In genomic region chr11:121367434-121367833, GRCh38 we compare ENCODE assay signal across 9 cellular contexts.
DNase-seq lines count a peak whose midpoint lies in the region; ATAC-seq and TF ChIP-seq lines count a peak whose summit lies in the region.
"Had no signal": no experiment of that assay in that cellular context is flagged by ENCODE, and none has a peak within 500 bp of the region (broad histone marks: within the 10 kb centered on the region; RNA-seq: fewer than 3 reads in every experiment).

No MANE protein-coding gene starts in this region.

- no peak overlapping the region for H2BK15ac ChIP-seq in mesenchymal stem cell (ENCODE audit: low read depth, poor library complexity, severe bottlenecking)

- no peak overlapping the region for H3K27ac Mint-ChIP-seq in activated CD8-positive, alpha-beta memory T cell treated with anti-CD3 and anti-CD28 coated beads, Interleukin-2, amount 10 ng/mL, durations not matched to agents 7 days and 5 days

- no peak overlapping the region for H3K9ac ChIP-seq in mesenchymal stem cell (ENCODE audit: low read length)

- 77% methylated on average over 4 of the region's 5 CpGs for WGBS in mesenchymal stem cell

- H4K8ac ChIP-seq in mesenchymal stem cell (ENCODE audit: low read length), result no peak overlapping the region

- H3K9me3 ChIP-seq in mesenchymal stem cell (ENCODE audit: control insufficient read depth, low read length) (no peaks in the 10 kb centered on the region), tibial artery (no peaks in the 10 kb centered on the region)
- H3K9me3 ChIP-seq: SJSA1 had no signal

- H2AK5ac ChIP-seq in mesenchymal stem cell (ENCODE audit: low read length, severe bottlenecking), result no peak overlapping the region

- H4K91ac ChIP-seq in mesenchymal stem cell (ENCODE audit: low read length), result no peak overlapping the region

- H3K18ac ChIP-seq in mesenchymal stem cell (ENCODE audit: low read depth in 1 of 2, low read length in 2 of 2), result no peak overlapping the region

- POLR2A ChIA-PET in HEK293T (lab: Yijun Ruan, JAX), result no interaction called here

- peak; percentile 86 for ATAC-seq in GM19438 (IDR thresholded peaks at IDR 0.05; ENCODE audit: low read depth, unreplicated experiment)
- ATAC-seq in HG03378 (IDR thresholded peaks at IDR 0.05; ENCODE audit: unreplicated experiment), result peak; percentile 90
- peak; percentile 66 for ATAC-seq in activated CD8-positive, alpha-beta memory T cell treated with anti-CD3 and anti-CD28 coated beads, Interleukin-2, amount 10 ng/mL, durations not matched to agents 7 days and 5 days

- intact Hi-C loops in tibial artery (cut with DNase I; ENCODE audit: low total_unique reads), result no loop called here

- H2BK12ac ChIP-seq in mesenchymal stem cell (ENCODE audit: low read length in 2 of 2), result no peak overlapping the region

- H3K23ac ChIP-seq in mesenchymal stem cell (ENCODE audit: low read length in 2 of 2), result no peak overlapping the region

- H3K4me3 Mint-ChIP-seq in activated CD8-positive, alpha-beta memory T cell treated with anti-CD3 and anti-CD28 coated beads, Interleukin-2, amount 10 ng/mL, durations not matched to agents 7 days and 5 days, result no peak overlapping the region

- no peaks in the 10 kb centered on the region for H3K27me3 Mint-ChIP-seq in activated CD8-positive, alpha-beta memory T cell treated with anti-CD3 and anti-CD28 coated beads, Interleukin-2, amount 10 ng/mL, durations not matched to agents 7 days and 5 days

- H3K27me3 ChIP-seq in mesenchymal stem cell (ENCODE audit: control insufficient read depth in 1 of 2, insufficient read depth in 1 of 2, low read length in 2 of 2), result peaks cover 0 to 55% of the 10 kb centered on the region in 2 experiments
- H3K27me3 ChIP-seq in tibial artery, result peaks cover 0 to 4% of the 10 kb centered on the region in 2 donors
- H3K27me3 ChIP-seq: SJSA1 had no signal

- H2AFZ ChIP-seq in mesenchymal stem cell (ENCODE audit: low read depth, low read length), result no peak overlapping the region

- no peak overlapping the region for H3K4me2 ChIP-seq in mesenchymal stem cell (ENCODE audit: low read length, poor library complexity, severe bottlenecking)

- H3K79me1 ChIP-seq in mesenchymal stem cell (replicated peaks; ENCODE audit: low read length, poor library complexity, severe bottlenecking), result no peaks in the 10 kb centered on the region

- no peaks in the 10 kb centered on the region for H3K36me3 Mint-ChIP-seq in activated CD8-positive, alpha-beta memory T cell treated with anti-CD3 and anti-CD28 coated beads, Interleukin-2, amount 10 ng/mL, durations not matched to agents 7 days and 5 days

- H3K4me1 ChIP-seq in mesenchymal stem cell (ENCODE audit: control insufficient read depth, insufficient read depth, low read depth, low read length), result no peaks in the 10 kb centered on the region
- no peaks in the 10 kb centered on the region for H3K4me1 ChIP-seq in tibial artery
- H3K4me1 ChIP-seq: SJSA1 had no signal

- peaks cover 21% of the 10 kb centered on the region for H3K4me1 Mint-ChIP-seq in activated CD8-positive, alpha-beta memory T cell treated with anti-CD3 and anti-CD28 coated beads, Interleukin-2, amount 10 ng/mL, durations not matched to agents 7 days and 5 days

- in situ Hi-C loops in GM13976 (cut with MboI; ENCODE audit: low sequenced_read_pairs, unreplicated experiment), result no loop called here

- H3K9me3 Mint-ChIP-seq in activated CD8-positive, alpha-beta memory T cell treated with anti-CD3 and anti-CD28 coated beads, Interleukin-2, amount 10 ng/mL, durations not matched to agents 7 days and 5 days (ENCODE audit: low read depth), result no peaks in the 10 kb centered on the region

- no peak overlapping the region for H3K14ac ChIP-seq in mesenchymal stem cell (ENCODE audit: low read length in 2 of 2)

- H2BK120ac ChIP-seq in mesenchymal stem cell (ENCODE audit: low read depth, low read length), result no peak overlapping the region

- no peak overlapping the region for H3K4ac ChIP-seq in mesenchymal stem cell (ENCODE audit: low read depth in 1 of 2, low read length in 2 of 2)

- peak overlapping the region in 1 of 2 experiments; percentile 52 for H3K4me3 ChIP-seq in mesenchymal stem cell (ENCODE audit: insufficient read depth in 1 of 2, low read depth in 1 of 2, low read length in 2 of 2)
- H3K4me3 ChIP-seq in tibial artery, result no peak overlapping the region
- H3K4me3 ChIP-seq: SJSA1 had no signal

- no peak overlapping the region for H2BK5ac ChIP-seq in mesenchymal stem cell (ENCODE audit: low read depth, low read length, poor library complexity, severe bottlenecking)

- CTCF ChIA-PET in activated CD8-positive, alpha-beta memory T cell treated with anti-CD3 and anti-CD28 coated beads, Interleukin-2, amount 10 ng/mL, durations not matched to agents 7 days and 5 days (lab: Charles Lee), result interaction anchor here (1.3 to 2.3 kb wide), 2 partner anchors 10 to 13 kb away, joined by 3 to 7 read pairs; no protein-coding TSS in a partner anchor
- CTCF ChIA-PET in HEK293T (lab: Yijun Ruan, JAX), result interaction anchor here (1.5 kb wide), 1 partner anchor 9 kb away, joined by 3 read pairs; no protein-coding TSS in a partner anchor

- DNase-seq in GM13976 (ENCODE audit: low spot score) (peak; percentile 71), mesenchymal stem cell (peak; percentile 57), HEK293T (ENCODE audit: extremely low spot score) (no peak), tibial artery (no peak)
- no peak for DNase-seq in activated CD8-positive, alpha-beta memory T cell treated with anti-CD3 and anti-CD28 coated beads, Interleukin-2, amount 10 ng/mL, durations not matched to agents 7 days and 5 days
- DNase-seq in effector CD4-positive, alpha-beta T cell, result no peak

- H3K36me3 ChIP-seq in mesenchymal stem cell (ENCODE audit: control insufficient read depth in 1 of 2, insufficient read depth in 2 of 2, low read depth in 1 of 2, low read length in 2 of 2) (no peaks in the 10 kb centered on the region), tibial artery (no peaks in the 10 kb centered on the region)
- H3K36me3 ChIP-seq: SJSA1 had no signal

- TF ChIP-seq CTCF in GM13976 (IDR thresholded peaks at IDR 0.05; ENCODE audit: borderline replicate concordance, control extremely low read depth, extremely low read depth, insufficient read depth, missing control alignments) (no peak), tibial artery (IDR thresholded peaks at IDR 0.05) (no peak)

- no peak overlapping the region for H3K27ac ChIP-seq in mesenchymal stem cell (ENCODE audit: low read length, poor library complexity, severe bottlenecking)
- no peak overlapping the region for H3K27ac ChIP-seq in tibial artery
- H3K27ac ChIP-seq: SJSA1 had no signal

TF ChIP-seq in HEK293T, 16 proteins besides CTCF, POLR2A, EP300 and RAD21:
- TF ChIP-seq LEF1 (IDR thresholded peaks at IDR 0.05; ENCODE audit: borderline replicate concordance) (no peak), HDGF (IDR thresholded peaks at IDR 0.05; ENCODE audit: borderline replicate concordance) (no peak), SP1 (IDR thresholded peaks at IDR 0.05) (no peak), ARNT (IDR thresholded peaks at IDR 0.05) (no peak), PKNOX1 (IDR thresholded peaks at IDR 0.05) (no peak), FOXA1 (IDR thresholded peaks at IDR 0.05) (no peak), L3MBTL2 (conservative IDR thresholded peaks at IDR 0.05) (no peak), TARDBP (IDR thresholded peaks at IDR 0.05) (no peak), ZNF384 (IDR thresholded peaks at IDR 0.05) (no peak), FOXK2 (IDR thresholded peaks at IDR 0.05) (no peak), FOXM1 (IDR thresholded peaks at IDR 0.05; ENCODE audit: borderline replicate concordance) (no peak), ELF4 (IDR thresholded peaks at IDR 0.05) (no peak), NFRKB (IDR thresholded peaks at IDR 0.05) (no peak), CTBP1 (IDR thresholded peaks at IDR 0.05; ENCODE audit: borderline replicate concordance) (no peak), BHLHE40 (IDR thresholded peaks at IDR 0.05; ENCODE audit: borderline replicate concordance) (no peak), SUZ12 (IDR thresholded peaks at IDR 0.05) (no peak)

Comparison
In these comparisons a context has a peak if more than half of its experiments do, and no peak if none do; other contexts are left out.
1. DNase-seq: peak in GM13976 (single experiment) and mesenchymal stem cell (single experiment); none in activated CD8-positive, alpha-beta memory T cell treated with anti-CD3 and anti-CD28 coated beads, Interleukin-2, amount 10 ng/mL, durations not matched to agents 7 days and 5 days (single experiment), effector CD4-positive, alpha-beta T cell (single experiment), HEK293T (single experiment) and tibial artery (0 of 2).
2. Peak in every context shown above with its lines, with median percentiles within 50 percentile points of each other: ATAC-seq.